9 cellular contexts compared by ENCODE assay signal in the genomic region with DNA sequence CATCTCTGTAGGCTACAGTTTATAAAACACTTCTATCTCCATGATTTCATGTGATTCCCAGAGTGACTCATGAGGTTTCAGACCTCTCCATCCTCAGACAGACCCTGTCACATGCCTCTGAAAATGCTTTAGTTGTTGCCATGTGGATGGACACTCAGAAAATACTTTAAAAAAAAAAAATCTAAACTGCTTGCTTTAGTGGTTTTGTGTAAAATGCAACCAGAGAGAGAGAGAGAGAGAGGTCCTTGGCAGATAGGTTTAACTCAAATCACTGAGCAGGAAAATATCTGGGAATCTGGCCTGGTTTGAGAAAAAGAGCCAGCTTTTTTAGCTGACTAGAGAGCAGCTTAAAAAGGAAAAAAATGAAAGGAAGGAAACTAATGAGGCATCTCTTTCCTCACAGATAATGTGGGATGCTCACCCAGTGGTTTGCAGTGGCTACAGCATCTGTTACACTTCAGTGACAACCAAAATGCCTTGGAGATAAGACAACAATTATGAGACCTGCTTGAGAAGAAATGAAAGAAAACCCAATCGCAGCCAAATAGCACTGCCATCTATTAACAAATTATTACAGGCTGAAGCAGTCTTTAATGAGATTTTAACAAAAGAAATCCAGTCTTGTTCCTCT. TPM values are rescaled to one million over a fixed set of nuclear protein-coding genes. Genes with fewer than 3 reads are reported as not detected.
A peak's percentile ranks its signal among the peaks of the same experiment; 100 is the strongest.
DNase-seq lines count a peak whose midpoint lies in the region; ATAC-seq and TF ChIP-seq lines count a peak whose summit lies in the region.
"Had no signal": no experiment of that assay in that cellular context is flagged by ENCODE, and none has a peak within 500 bp of the region (broad histone marks: within the 10 kb centered on the region; RNA-seq: fewer than 3 reads in every experiment).

No MANE protein-coding gene starts in this region.

- no peaks in the 10 kb centered on the region for H3F3A ChIP-seq in GM23338 (replicated peaks; ENCODE audit: low read depth)

- 0 out of 2 replicates have a peak overlapping the region, but pooled peaks have one; percentile 35 for H2AFZ ChIP-seq in GM23338

- H4K20me1 ChIP-seq in GM23338 (replicated peaks; ENCODE audit: insufficient read depth) = no peaks in the 10 kb centered on the region

- H3K36me3 ChIP-seq in GM23338 (ENCODE audit: insufficient read depth) = no peaks in the 10 kb centered on the region
- H3K36me3 ChIP-seq in right lobe of liver = no peaks in the 10 kb centered on the region

- no peaks in the 10 kb centered on the region for H3K9me3 Mint-ChIP-seq in GM23338
- H3K9me3 Mint-ChIP-seq: activated naive CD8-positive, alpha-beta T cell treated with anti-CD3 and anti-CD28 coated beads, Interleukin-2, amount 10 ng/mL, durations not matched to agents 7 days and 5 days had no signal

- H3K36me3 Mint-ChIP-seq in GM23338 (ENCODE audit: low read depth) = no peaks in the 10 kb centered on the region; the same call in 2 of the 3 replicates
- H3K36me3 Mint-ChIP-seq: activated naive CD8-positive, alpha-beta T cell treated with anti-CD3 and anti-CD28 coated beads, Interleukin-2, amount 10 ng/mL, durations not matched to agents 7 days and 5 days had no signal

- intact Hi-C loops in right lobe of liver (cut with DNase I) = no loop called here

- H3K27me3 Mint-ChIP-seq in GM23338 (ENCODE audit: insufficient read depth, low read depth, poor library complexity) = peaks cover 1% of the 10 kb centered on the region

- H3K9me2 ChIP-seq in GM23338 (ENCODE audit: insufficient read depth) = no peaks in the 10 kb centered on the region

- TF ChIP-seq POLR2A in right lobe of liver (IDR thresholded peaks at IDR 0.05) = no peak

- 42% methylated on average over 1 of the region's 1 CpG for WGBS in right lobe of liver (ENCODE audit: insufficient coverage, low coverage, low lambda C conversion rate, missing lambda C conversion rate)

- H3K4me3 ChIP-seq in GM23338 (no peak overlapping the region), foreskin fibroblast (ENCODE audit: low read depth in 1 of 2, low read length in 2 of 2) (no peak overlapping the region), right lobe of liver (no peak overlapping the region)

- no peak; the same call in 2 of the 3 replicates for ATAC-seq in GM23338
- ATAC-seq in SK-N-SH treated with all-trans-retinoic acid at 6 μM for 48 hours = peak; percentile 41
- no peak for ATAC-seq in right lobe of liver
- no peak for ATAC-seq in GM18909 (IDR thresholded peaks at IDR 0.05; ENCODE audit: poor library complexity, unreplicated experiment)

- no peaks in the 10 kb centered on the region for H3K79me2 ChIP-seq in GM23338 (replicated peaks; ENCODE audit: insufficient read depth)

- H3K27ac Mint-ChIP-seq in GM23338 = no peak overlapping the region
- H3K27ac Mint-ChIP-seq: activated naive CD8-positive, alpha-beta T cell treated with anti-CD3 and anti-CD28 coated beads, Interleukin-2, amount 10 ng/mL, durations not matched to agents 7 days and 5 days had no signal

- H3K4me1 ChIP-seq in GM23338 (ENCODE audit: insufficient read depth) = peaks cover 10% of the 10 kb centered on the region; the same call in 1 of the 2 replicates
- no peaks in the 10 kb centered on the region for H3K4me1 ChIP-seq in right lobe of liver

- no peak overlapping the region for H3K4me3 Mint-ChIP-seq in GM23338
- H3K4me3 Mint-ChIP-seq: activated naive CD8-positive, alpha-beta T cell treated with anti-CD3 and anti-CD28 coated beads, Interleukin-2, amount 10 ng/mL, durations not matched to agents 7 days and 5 days had no signal

- DNase-seq in GM23338 (ENCODE audit: low spot score) (no peak), foreskin fibroblast (peak; percentile 62 to 79), stromal cell of bone marrow (ENCODE audit: low read depth) (peak; percentile 91), SW 1271 (lab: John Stamatoyannopoulos, UW) (no peak), right lobe of liver (no peak)
- DNase-seq: activated naive CD8-positive, alpha-beta T cell treated with anti-CD3 and anti-CD28 coated beads, Interleukin-2, amount 10 ng/mL, durations not matched to agents 7 days and 5 days; hypothalamus had no signal

- TF ChIP-seq CTCF in GM23338 (conservative IDR thresholded peaks at IDR 0.05; ENCODE audit: low read depth in 2 of 2) = no peak
- TF ChIP-seq CTCF in foreskin fibroblast (IDR thresholded peaks at IDR 0.05; ENCODE audit: low read depth, low read length) = no peak
- TF ChIP-seq CTCF in right lobe of liver (IDR thresholded peaks at IDR 0.05) = no peak

- H3K9me3 ChIP-seq in right lobe of liver = no peaks in the 10 kb centered on the region

- H3K27ac ChIP-seq in GM23338 (ENCODE audit: low read depth) (no peak overlapping the region), right lobe of liver (no peak overlapping the region)

- H3K27me3 ChIP-seq in GM23338 (ENCODE audit: insufficient read depth) = no peaks in the 10 kb centered on the region
- H3K27me3 ChIP-seq in right lobe of liver = no peaks in the 10 kb centered on the region

- no peak overlapping the region for H3K4me2 ChIP-seq in GM23338

- H3K4me1 Mint-ChIP-seq in GM23338 = peaks cover 23% of the 10 kb centered on the region; the same call in 2 of the 3 replicates
- H3K4me1 Mint-ChIP-seq: activated naive CD8-positive, alpha-beta T cell treated with anti-CD3 and anti-CD28 coated beads, Interleukin-2, amount 10 ng/mL, durations not matched to agents 7 days and 5 days had no signal

TF ChIP-seq in GM23338, 12 proteins besides CTCF, POLR2A, EP300 and RAD21 (continues in another document):
- TF ChIP-seq EZH2 (IDR thresholded peaks at IDR 0.05; ENCODE audit: low read depth, unreplicated experiment) (no peak), JUNB (IDR thresholded peaks at IDR 0.05; ENCODE audit: unreplicated experiment) (no peak)

TF ChIP-seq in SK-N-SH treated with all-trans-retinoic acid at 6 μM for 48 hours, 23 proteins besides CTCF, POLR2A, EP300 and RAD21 (continues in another document):
- TF ChIP-seq TOX (CRISPR knock-in tag; IDR thresholded peaks at IDR 0.05; ENCODE audit: borderline replicate concordance) = no peak
- TF ChIP-seq, protein P1, sequence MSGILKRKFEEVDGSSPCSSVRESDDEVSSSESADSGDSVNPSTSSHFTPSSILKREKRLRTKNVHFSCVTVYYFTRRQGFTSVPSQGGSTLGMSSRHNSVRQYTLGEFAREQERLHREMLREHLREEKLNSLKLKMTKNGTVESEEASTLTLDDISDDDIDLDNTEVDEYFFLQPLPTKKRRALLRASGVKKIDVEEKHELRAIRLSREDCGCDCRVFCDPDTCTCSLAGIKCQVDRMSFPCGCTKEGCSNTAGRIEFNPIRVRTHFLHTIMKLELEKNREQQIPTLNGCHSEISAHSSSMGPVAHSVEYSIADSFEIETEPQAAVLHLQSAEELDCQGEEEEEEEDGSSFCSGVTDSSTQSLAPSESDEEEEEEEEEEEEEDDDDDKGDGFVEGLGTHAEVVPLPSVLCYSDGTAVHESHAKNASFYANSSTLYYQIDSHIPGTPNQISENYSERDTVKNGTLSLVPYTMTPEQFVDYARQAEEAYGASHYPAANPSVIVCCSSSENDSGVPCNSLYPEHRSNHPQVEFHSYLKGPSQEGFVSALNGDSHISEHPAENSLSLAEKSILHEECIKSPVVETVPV (CRISPR knock-in tag; IDR thresholded peaks at IDR 0.05) = no peak
- TF ChIP-seq SNAI2 (CRISPR knock-in tag; IDR thresholded peaks at IDR 0.05) = no peak
- TF ChIP-seq TCF4 (CRISPR knock-in tag; IDR thresholded peaks at IDR 0.05; ENCODE audit: borderline replicate concordance) = no peak
- no peak for TF ChIP-seq GLIS3 (CRISPR knock-in tag; IDR thresholded peaks at IDR 0.05)
- TF ChIP-seq, protein P2, sequence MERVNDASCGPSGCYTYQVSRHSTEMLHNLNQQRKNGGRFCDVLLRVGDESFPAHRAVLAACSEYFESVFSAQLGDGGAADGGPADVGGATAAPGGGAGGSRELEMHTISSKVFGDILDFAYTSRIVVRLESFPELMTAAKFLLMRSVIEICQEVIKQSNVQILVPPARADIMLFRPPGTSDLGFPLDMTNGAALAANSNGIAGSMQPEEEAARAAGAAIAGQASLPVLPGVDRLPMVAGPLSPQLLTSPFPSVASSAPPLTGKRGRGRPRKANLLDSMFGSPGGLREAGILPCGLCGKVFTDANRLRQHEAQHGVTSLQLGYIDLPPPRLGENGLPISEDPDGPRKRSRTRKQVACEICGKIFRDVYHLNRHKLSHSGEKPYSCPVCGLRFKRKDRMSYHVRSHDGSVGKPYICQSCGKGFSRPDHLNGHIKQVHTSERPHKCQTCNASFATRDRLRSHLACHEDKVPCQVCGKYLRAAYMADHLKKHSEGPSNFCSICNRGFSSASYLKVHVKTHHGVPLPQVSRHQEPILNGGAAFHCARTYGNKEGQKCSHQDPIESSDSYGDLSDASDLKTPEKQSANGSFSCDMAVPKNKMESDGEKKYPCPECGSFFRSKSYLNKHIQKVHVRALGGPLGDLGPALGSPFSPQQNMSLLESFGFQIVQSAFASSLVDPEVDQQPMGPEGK (CRISPR knock-in tag; IDR thresholded peaks at IDR 0.05; ENCODE audit: borderline replicate concordance) = no peak
- TF ChIP-seq ZC3H10 (CRISPR knock-in tag; IDR thresholded peaks at IDR 0.05) = no peak

RNA-seq across cellular contexts. Expression of a gene that starts 54.6 kb away (rescaled TPM):
- 19.4 and 22.4 TPM in 2 replicates for total RNA-seq in GM23338 (2014; rRNA removed; shearing (Covaris generic))
- 4.5 and 5.2 TPM in 2 replicates for polyA plus RNA-seq in GM23338 (2016; fragmentation: Nextera tagmentation; extraction: Ambion mirVana)
- total RNA-seq in right lobe of liver = not detected
- total RNA-seq: activated naive CD8-positive, alpha-beta T cell treated with anti-CD3 and anti-CD28 coated beads, Interleukin-2, amount 10 ng/mL, durations not matched to agents 7 days and 5 days had no signal

RNA-seq across cellular contexts. Expression of a gene that starts 55.7 kb away (rescaled TPM):
- 6.8 and 8.9 TPM in 2 replicates for total RNA-seq in GM23338 (2014; rRNA removed; shearing (Covaris generic))
- 2.6 and 3.6 TPM in 2 replicates for polyA plus RNA-seq in GM23338 (2016; fragmentation: Nextera tagmentation; extraction: Ambion mirVana)
- total RNA-seq in right lobe of liver = 1 to 10 TPM; 4.6 to 10.0 (median 6.4) TPM

Comparison
In these comparisons a context has a peak if more than half of its experiments do, and no peak if none do; other contexts are left out.
1. DNase-seq: peak in foreskin fibroblast (2 of 2) and stromal cell of bone marrow (single experiment); none in GM23338 (single experiment), SW 1271 (0 of 2) and right lobe of liver (0 of 3).
2. RNA of a gene that starts 54.6 kb away (total RNA-seq): 19.4 to 22.4 TPM in GM23338; not detected in right lobe of liver; every median in the first group is over 10 times any median in the second.